1 cellular context compared by ENCODE assay signal in genomic region chr3:179276001-179276400, GRCh38.
TF ChIP-seq lines count a peak whose summit lies in the region.

No MANE protein-coding gene starts in this region.

TF ChIP-seq in GM23338, 12 proteins besides CTCF, POLR2A, EP300 and RAD21 (continued from another document):
- TF ChIP-seq, protein P1, sequence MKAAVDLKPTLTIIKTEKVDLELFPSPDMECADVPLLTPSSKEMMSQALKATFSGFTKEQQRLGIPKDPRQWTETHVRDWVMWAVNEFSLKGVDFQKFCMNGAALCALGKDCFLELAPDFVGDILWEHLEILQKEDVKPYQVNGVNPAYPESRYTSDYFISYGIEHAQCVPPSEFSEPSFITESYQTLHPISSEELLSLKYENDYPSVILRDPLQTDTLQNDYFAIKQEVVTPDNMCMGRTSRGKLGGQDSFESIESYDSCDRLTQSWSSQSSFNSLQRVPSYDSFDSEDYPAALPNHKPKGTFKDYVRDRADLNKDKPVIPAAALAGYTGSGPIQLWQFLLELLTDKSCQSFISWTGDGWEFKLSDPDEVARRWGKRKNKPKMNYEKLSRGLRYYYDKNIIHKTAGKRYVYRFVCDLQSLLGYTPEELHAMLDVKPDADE (IDR thresholded peaks at IDR 0.05): no peak
- TF ChIP-seq POLR2AphosphoS5 (IDR thresholded peaks at IDR 0.05; ENCODE audit: low read depth) (no peak), STAT1 (IDR thresholded peaks at IDR 0.05; ENCODE audit: unreplicated experiment) (no peak), CREB1 (CRISPR knock-in tag; IDR thresholded peaks at IDR 0.05; ENCODE audit: low read depth) (no peak), ZNF462 (CRISPR knock-in tag; IDR thresholded peaks at IDR 0.05) (no peak)
- TF ChIP-seq, protein P2, sequence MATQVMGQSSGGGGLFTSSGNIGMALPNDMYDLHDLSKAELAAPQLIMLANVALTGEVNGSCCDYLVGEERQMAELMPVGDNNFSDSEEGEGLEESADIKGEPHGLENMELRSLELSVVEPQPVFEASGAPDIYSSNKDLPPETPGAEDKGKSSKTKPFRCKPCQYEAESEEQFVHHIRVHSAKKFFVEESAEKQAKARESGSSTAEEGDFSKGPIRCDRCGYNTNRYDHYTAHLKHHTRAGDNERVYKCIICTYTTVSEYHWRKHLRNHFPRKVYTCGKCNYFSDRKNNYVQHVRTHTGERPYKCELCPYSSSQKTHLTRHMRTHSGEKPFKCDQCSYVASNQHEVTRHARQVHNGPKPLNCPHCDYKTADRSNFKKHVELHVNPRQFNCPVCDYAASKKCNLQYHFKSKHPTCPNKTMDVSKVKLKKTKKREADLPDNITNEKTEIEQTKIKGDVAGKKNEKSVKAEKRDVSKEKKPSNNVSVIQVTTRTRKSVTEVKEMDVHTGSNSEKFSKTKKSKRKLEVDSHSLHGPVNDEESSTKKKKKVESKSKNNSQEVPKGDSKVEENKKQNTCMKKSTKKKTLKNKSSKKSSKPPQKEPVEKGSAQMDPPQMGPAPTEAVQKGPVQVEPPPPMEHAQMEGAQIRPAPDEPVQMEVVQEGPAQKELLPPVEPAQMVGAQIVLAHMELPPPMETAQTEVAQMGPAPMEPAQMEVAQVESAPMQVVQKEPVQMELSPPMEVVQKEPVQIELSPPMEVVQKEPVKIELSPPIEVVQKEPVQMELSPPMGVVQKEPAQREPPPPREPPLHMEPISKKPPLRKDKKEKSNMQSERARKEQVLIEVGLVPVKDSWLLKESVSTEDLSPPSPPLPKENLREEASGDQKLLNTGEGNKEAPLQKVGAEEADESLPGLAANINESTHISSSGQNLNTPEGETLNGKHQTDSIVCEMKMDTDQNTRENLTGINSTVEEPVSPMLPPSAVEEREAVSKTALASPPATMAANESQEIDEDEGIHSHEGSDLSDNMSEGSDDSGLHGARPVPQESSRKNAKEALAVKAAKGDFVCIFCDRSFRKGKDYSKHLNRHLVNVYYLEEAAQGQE (IDR thresholded peaks at IDR 0.05; ENCODE audit: unreplicated experiment): no peak
